In genomic region chr2:86107031-86107430, GRCh38 we compare ENCODE assay signal across 8 cellular contexts. TPM values are rescaled to one million over a fixed set of nuclear protein-coding genes. Genes with fewer than 3 reads are reported as not detected.
DNase-seq lines count a peak whose midpoint lies in the region; TF ChIP-seq lines count a peak whose summit lies in the region.

No MANE protein-coding gene starts in this region.

- TF ChIP-seq POLR2A in Peyer's patch (IDR thresholded peaks at IDR 0.05) (no peak), esophagus squamous epithelium (IDR thresholded peaks at IDR 0.05) (no peak)

- 7 to 9% methylated on average over 5 of the region's 5 CpGs for WGBS in esophagus squamous epithelium, 2 donors

- intact Hi-C loops in esophagus squamous epithelium (cut with DNase I), result no loop called here

- H3K9me3 ChIP-seq in Peyer's patch, result no peaks in the 10 kb centered on the region
- H3K9me3 ChIP-seq in esophagus squamous epithelium, result no peaks in the 10 kb centered on the region

- H3K4me3 ChIP-seq in GM06990 (replicated peaks; ENCODE audit: low read depth, low read length), result peak overlapping the region; percentile 85
- peak overlapping the region; percentile 64 to 91 (median 70) for H3K4me3 ChIP-seq in Peyer's patch
- H3K4me3 ChIP-seq in esophagus squamous epithelium, result peak overlapping the region; percentile 69 to 96 (median 85)
- peak overlapping the region; percentile 99 for H3K4me3 ChIP-seq in rectal smooth muscle tissue (ENCODE audit: low read length)

- in situ Hi-C loops in GM13977 (cut with MboI; ENCODE audit: low pct_unique_long_range_greater_than_20kb, low sequenced_read_pairs, unreplicated experiment), result no loop called here

- H3K27me3 ChIP-seq in GM06990 (replicated peaks; ENCODE audit: control insufficient read depth, insufficient read depth, low read length) (no peaks in the 10 kb centered on the region), Peyer's patch (no peaks in the 10 kb centered on the region), esophagus squamous epithelium (no peaks in the 10 kb centered on the region), rectal smooth muscle tissue (ENCODE audit: control insufficient read depth, insufficient read depth, low read length) (no peaks in the 10 kb centered on the region)

- TF ChIP-seq CTCF in GM06990 (IDR thresholded peaks at IDR 0.05; ENCODE audit: insufficient read depth, low read length, poor library complexity, severe bottlenecking) (no peak), Peyer's patch (IDR thresholded peaks at IDR 0.05) (no peak), esophagus squamous epithelium (IDR thresholded peaks at IDR 0.05) (no peak), GM13977 (IDR thresholded peaks at IDR 0.05; ENCODE audit: extremely low read depth, insufficient read depth, missing control alignments) (no peak)

- peaks cover 8% of the 10 kb centered on the region for H3K36me3 ChIP-seq in GM06990 (ENCODE audit: control insufficient read depth, insufficient read depth, low read length)
- peaks cover 0 to 26% (median 0%) of the 10 kb centered on the region in 3 donors for H3K36me3 ChIP-seq in Peyer's patch
- peaks cover 7 to 50% (median 8%) of the 10 kb centered on the region in 3 donors for H3K36me3 ChIP-seq in esophagus squamous epithelium
- peaks cover 6% of the 10 kb centered on the region for H3K36me3 ChIP-seq in rectal smooth muscle tissue (ENCODE audit: control insufficient read depth, insufficient read depth, low read length)

- H3K27ac ChIP-seq in Peyer's patch (no peak overlapping the region), esophagus squamous epithelium (peak overlapping the region in 3 of 4 donors; percentile 67 to 91 (median 88)), rectal smooth muscle tissue (ENCODE audit: low read depth, low read length) (no peak overlapping the region)

- H3K4me1 ChIP-seq in Peyer's patch, result peaks cover 0 to 31% (median 5%) of the 10 kb centered on the region in 4 donors
- peaks cover 11 to 41% (median 15%) of the 10 kb centered on the region in 3 donors for H3K4me1 ChIP-seq in esophagus squamous epithelium
- peaks cover 20% of the 10 kb centered on the region for H3K4me1 ChIP-seq in rectal smooth muscle tissue (ENCODE audit: control insufficient read depth, insufficient read depth, low read length)

- DNase-seq in GM06990 (ENCODE audit: extremely low read depth, insufficient read length) (no peak), Peyer's patch (no peak), esophagus squamous epithelium (lab: John Stamatoyannopoulos, UW) (no peak), NCI-H526 treated with DMSO at 0.1 percent for 48 hours (lab: John Stamatoyannopoulos, UW) (no peak), anterior cingulate cortex (lab: John Stamatoyannopoulos, UW) (no peak), DMS79 treated with DMSO at 0.1 percent for 48 hours (lab: John Stamatoyannopoulos, UW) (no peak), GM13977 (ENCODE audit: low spot score) (no peak)

- H3K9ac ChIP-seq in rectal smooth muscle tissue (ENCODE audit: low read length), result peak overlapping the region; percentile 85

RNA-seq across cellular contexts. Expression of gene PTCD3, which starts 1.0 kb away (rescaled TPM):
- total RNA-seq in Peyer's patch, result 100 to 1,000 TPM in 2 of 4 donors, 10 to 100 TPM in 2; 60.1 to 287 (median 94.3) TPM
- 10 to 100 TPM; 16.7 to 63.9 (median 53.1) TPM for total RNA-seq in esophagus squamous epithelium

RNA-seq across cellular contexts. Expression of gene POLR1A, which starts 1.3 kb away (rescaled TPM):
- total RNA-seq in Peyer's patch (10 to 100 TPM in 3 of 4 donors, 1 to 10 TPM in 1; 9.1 to 27.2 (median 15.4) TPM), esophagus squamous epithelium (10 to 100 TPM; 11.8 to 20.2 (median 16.2) TPM)

Comparison
In these comparisons a context has a peak if more than half of its experiments do, and no peak if none do; other contexts are left out.
1. H3K27ac ChIP-seq: peak in esophagus squamous epithelium (3 of 4); none in Peyer's patch (0 of 4) and rectal smooth muscle tissue (single experiment).
2. Peak in every context shown above with its lines, with median percentiles within 50 percentile points of each other: H3K4me3 ChIP-seq.